Comparison of ENCODE assay signal across 1 cellular context in genomic region chr19:50952890-50953289, GRCh38.
TF ChIP-seq lines count a peak whose summit lies in the region.

Gene KLK5, minus strand, starts transcription at chr19:50953038. Its CDS starts 381 bp downstream, at chr19:50952657.

TF ChIP-seq in GM23338, 12 proteins besides CTCF, POLR2A, EP300 and RAD21 (continued from another document):
- TF ChIP-seq REST (IDR thresholded peaks at IDR 0.05; ENCODE audit: unreplicated experiment) (no peak), ZNF114 (CRISPR knock-in tag; IDR thresholded peaks at IDR 0.05) (no peak), POLR2AphosphoS5 (IDR thresholded peaks at IDR 0.05; ENCODE audit: low read depth) (no peak), NANOG (IDR thresholded peaks at IDR 0.05; ENCODE audit: borderline replicate concordance) (no peak), EZH2phosphoT487 (IDR thresholded peaks at IDR 0.05; ENCODE audit: unreplicated experiment) (no peak)
